ENCODE assay signal across 23 cellular contexts in the genomic region with DNA sequence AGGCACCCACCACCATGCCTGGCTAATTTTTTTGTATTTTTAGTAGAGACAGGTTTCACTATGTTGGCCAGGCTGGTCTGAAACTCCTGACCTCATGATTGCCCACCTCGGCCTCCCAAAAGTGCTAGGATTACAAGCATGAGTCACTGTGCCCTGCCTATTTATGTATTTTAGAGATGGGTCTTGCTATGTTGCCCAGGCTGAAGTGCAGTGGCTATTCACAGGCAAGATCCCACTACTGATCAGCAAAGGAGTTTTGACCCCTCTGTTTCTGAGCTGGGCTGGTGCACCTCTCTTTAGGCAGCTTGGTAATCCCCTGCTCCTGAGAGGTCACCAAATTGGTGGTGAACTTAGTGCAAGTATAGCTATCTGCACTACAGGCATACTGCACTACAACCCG. TPM values are rescaled to one million over a fixed set of nuclear protein-coding genes. Genes with fewer than 3 reads are reported as not detected.
"Had no signal": no experiment of that assay in that cellular context is flagged by ENCODE, and none has a peak within 500 bp of the region (broad histone marks: within the 10 kb centered on the region; RNA-seq: fewer than 3 reads in every experiment).

No MANE protein-coding gene starts in this region.

- H3K9ac ChIP-seq: KMS-11 had no signal

- H3K4me2 ChIP-seq: KMS-11 had no signal

- H3K9me3 ChIP-seq: SJSA1 had no signal

- H3K27me3 ChIP-seq: SJSA1 had no signal

- FAIRE-seq: RCC 7860 had no signal

- H3K27ac ChIP-seq: KMS-11, SJSA1, SK-N-MC had no signal

- DNase-seq: IMR-90, NCI-H1048, NCI-H1105, NCI-H1417, NCI-H1436 treated with DMSO at 0.1 percent for 48 hours, NCI-H1694, NCI-H187 treated with DMSO at 0.1 percent for 48 hours, NCI-H2029 treated with DMSO at 0.1 percent for 48 hours, NCI-H2171 treated with DMSO at 0.1 percent for 48 hours, NCI-H345, NCI-H446 treated with DMSO at 0.1 percent for 48 hours, NCI-H510A treated with DMSO at 0.1 percent for 48 hours, NCI-H526 treated with DMSO at 0.1 percent for 48 hours, NCI-H748 treated with DMSO at 0.1 percent for 48 hours, Right ventricle myocardium superior, RPMI8226, SIG-M5 had no signal

- H3K4me3 ChIP-seq: SJSA1, SK-N-MC had no signal

RNA-seq across cellular contexts. Expression of a gene that starts 37.7 kb away (rescaled TPM):
- total RNA-seq: LHCN-M2, MCF 10A, Right ventricle myocardium superior, SJSA1 had no signal
